Comparison of ENCODE assay signal across 33 cellular contexts in genomic region chr5:159638481-159638880, GRCh38.
"Had no signal": no experiment of that assay in that cellular context is flagged by ENCODE, and none has a peak within 500 bp of the region (broad histone marks: within the 10 kb centered on the region; RNA-seq: fewer than 3 reads in every experiment).

No MANE protein-coding gene starts in this region.

- FAIRE-seq: astrocyte, bronchial epithelial cell, colon had no signal

- H3K4me3 ChIP-seq: adrenal gland, ascending aorta, body of pancreas, breast epithelium, cardiac muscle cell had no signal

- H3K27me3 ChIP-seq: ascending aorta, body of pancreas, brain microvascular endothelial cell, breast epithelium, cardiac muscle cell had no signal

- ATAC-seq: activated naive CD4-positive, alpha-beta T cell treated with anti-CD3 and anti-CD28 coated beads, Interleukin-2, amount 50 U/mL, for 72 hours; activated naive CD8-positive, alpha-beta T cell treated with anti-CD3 and anti-CD28 coated beads, Interleukin-2, amount 50 U/mL, for 24 hours; activated T-cell treated with anti-CD3 and anti-CD28 coated beads, Interleukin-2, amount 50 U/mL, for 4 hours; activated T-cell treated with anti-CD3 and anti-CD28 coated beads, Interleukin-2, amount 50 U/mL, for 72 hours; activated T-helper 17 cell treated with anti-CD3 and anti-CD28 coated beads, Interleukin-2, amount 50 U/mL, for 72 hours; body of pancreas had no signal

- H3K4me1 ChIP-seq: adrenal gland, ascending aorta, body of pancreas, breast epithelium had no signal

- DNase-seq: activated effector memory CD4-positive, alpha-beta T cell treated with anti-CD3 and anti-CD28 coated beads, Interleukin-2, amount 50 U/mL, for 16 hours; activated effector memory CD4-positive, alpha-beta T cell treated with Interleukin-2 at 50 U/mL for 16 hours; activated gamma-delta T cell; activated gamma-delta T cell treated with Interleukin-2 at 50 U/mL for 16 hours; activated naive CD4-positive, alpha-beta T cell; activated naive CD4-positive, alpha-beta T cell treated with anti-CD3 and anti-CD28 coated beads for 36 hours; activated naive CD4-positive, alpha-beta T cell treated with anti-CD3 and anti-CD28 coated beads, Interleukin-2, amount 10 ng/mL, durations not matched to agents 7 days and 5 days; activated naive CD4-positive, alpha-beta T cell treated with anti-CD3 and anti-CD28 coated beads, Interleukin-2, amount 50 U/mL, for 16 hours; activated naive CD4-positive, alpha-beta T cell treated with Interleukin-2 at 50 U/mL for 16 hours; activated naive CD8-positive, alpha-beta T cell treated with anti-CD3 and anti-CD28 coated beads for 36 hours; activated naive CD8-positive, alpha-beta T cell treated with anti-CD3 and anti-CD28 coated beads, Interleukin-2, amount 10 ng/mL, durations not matched to agents 7 days and 5 days; activated naive CD8-positive, alpha-beta T cell treated with anti-CD3 and anti-CD28 coated beads, Interleukin-2, amount 50 U/mL, for 24 hours; activated T-cell treated with anti-CD3 and anti-CD28 coated beads, Interleukin-2, amount 50 U/mL, for 4 hours; activated T-cell treated with anti-CD3 and anti-CD28 coated beads, Interleukin-2, amount 50 U/mL, for 48 hours; activated T-cell treated with anti-CD3 and anti-CD28 coated beads, Interleukin-2, amount 50 U/mL, for 72 hours; adrenal gland; amniotic stem cell; amygdala; anterior cingulate cortex; aorta; body of pancreas; caudate nucleus; central memory CD4-positive, alpha-beta T cell; cerebellar nuclear complex had no signal

- H3K36me3 ChIP-seq: adrenal gland, ascending aorta, brain microvascular endothelial cell, breast epithelium, cardiac muscle cell had no signal

- H3K9me3 ChIP-seq: adrenal gland, body of pancreas, breast epithelium had no signal

- H3K27ac ChIP-seq: adrenal gland, ascending aorta, body of pancreas, brain microvascular endothelial cell, breast epithelium, cardiac muscle cell had no signal
